Comparison of ENCODE assay signal across 4 cellular contexts in genomic region chr19:54322934-54323333, GRCh38. TPM values are rescaled to one million over a fixed set of nuclear protein-coding genes. Genes with fewer than 3 reads are reported as not detected.
"Had no signal": no experiment of that assay in that cellular context is flagged by ENCODE, and none has a peak within 500 bp of the region (broad histone marks: within the 10 kb centered on the region; RNA-seq: fewer than 3 reads in every experiment).

No MANE protein-coding gene starts in this region.

RNA-seq across cellular contexts. Expression of gene LILRA5, which starts 10.0 kb away (rescaled TPM):
- total RNA-seq: activated CD8-positive, alpha-beta T cell treated with anti-CD3 and anti-CD28 coated beads, Interleukin-2, amount 10 ng/mL, durations not matched to agents 7 days and 5 days; activated naive CD8-positive, alpha-beta T cell treated with anti-CD3 and anti-CD28 coated beads, Interleukin-2, amount 10 ng/mL, durations not matched to agents 7 days and 5 days; M059J had no signal

RNA-seq across cellular contexts. Expression of gene LILRA4, which starts 16.0 kb away (rescaled TPM):
- total RNA-seq: activated CD8-positive, alpha-beta T cell treated with anti-CD3 and anti-CD28 coated beads, Interleukin-2, amount 10 ng/mL, durations not matched to agents 7 days and 5 days; activated naive CD8-positive, alpha-beta T cell treated with anti-CD3 and anti-CD28 coated beads, Interleukin-2, amount 10 ng/mL, durations not matched to agents 7 days and 5 days; M059J had no signal
- polyA plus RNA-seq: adrenal gland had no signal

RNA-seq across cellular contexts. Expression of gene LILRB2, which starts 42.0 kb away (rescaled TPM):
- total RNA-seq: activated CD8-positive, alpha-beta T cell treated with anti-CD3 and anti-CD28 coated beads, Interleukin-2, amount 10 ng/mL, durations not matched to agents 7 days and 5 days; M059J had no signal
